ENCODE assay signal across 14 cellular contexts in genomic region chr1:114218397-114219237, GRCh38.
DNase-seq lines count a peak whose midpoint lies in the region; ATAC-seq and TF ChIP-seq lines count a peak whose summit lies in the region.
"Had no signal": no experiment of that assay in that cellular context is flagged by ENCODE, and none has a peak within 500 bp of the region (broad histone marks: within the 10 kb centered on the region; RNA-seq: fewer than 3 reads in every experiment).

No MANE protein-coding gene starts in this region.

- peak overlapping the region; percentile 49 for H4K91ac ChIP-seq in neuronal stem cell (ENCODE audit: low read depth, low read length, poor library complexity)

- intact Hi-C loops in heart right ventricle (cut with DNase I), result loop anchor here in 1 of 10 donors (5.0 kb wide), 1 partner anchor 241 kb away; the partner anchor contains the start of gene OLFML3
- intact Hi-C loops in left cardiac atrium (cut with DNase I), result no loop called here
- intact Hi-C loops in uterus (cut with DNase I; ENCODE audit: low total_unique reads), result no loop called here

- H3K4me3 ChIP-seq in heart right ventricle, result peak overlapping the region in 6 of 10 donors; percentile 16 to 31 (median 22)
- no peak overlapping the region for H3K4me3 ChIP-seq in fibroblast of mammary gland (ENCODE audit: control insufficient read depth, low read depth, low read length)
- H3K4me3 ChIP-seq in neuronal stem cell (ENCODE audit: low read length in 2 of 2), result peak overlapping the region in 1 of 2 donors; percentile 5
- H3K4me3 ChIP-seq in uterus, result peak overlapping the region in 1 of 2 donors; percentile 27
- H3K4me3 ChIP-seq: SK-N-MC had no signal

- H3K79me1 ChIP-seq in neuronal stem cell (ENCODE audit: low read depth, low read length), result no peaks in the 10 kb centered on the region

- peak overlapping the region; percentile 25 for H3K4ac ChIP-seq in neuronal stem cell (ENCODE audit: low read length)

- ATAC-seq in heart right ventricle (peak in 4 of 8 donors; percentile 19 to 56 (median 47)), left cardiac atrium (no peak), HG03432 (IDR thresholded peaks at IDR 0.05; ENCODE audit: unreplicated experiment) (no peak)

- no peak overlapping the region for H3K9ac ChIP-seq in neuronal stem cell (ENCODE audit: low read depth, low read length, poor library complexity)

- H3K27me3 ChIP-seq in heart right ventricle (peaks cover 0 to 3% (median 0%) of the 10 kb centered on the region in 7 donors), neuronal stem cell (ENCODE audit: control insufficient read depth in 3 of 3, insufficient read depth in 3 of 3, low read depth in 1 of 3, low read length in 3 of 3) (peaks cover 0 to under 1% (median 0%) of the 10 kb centered on the region in 3 experiments), uterus (no peaks in the 10 kb centered on the region)

- H3K9me3 ChIP-seq in heart right ventricle, result no peaks in the 10 kb centered on the region
- H3K9me3 ChIP-seq in neuronal stem cell (replicated peaks in 1 of 2; ENCODE audit: control insufficient read depth in 2 of 2, insufficient read depth in 1 of 2, low read depth in 1 of 2, low read length in 2 of 2), result no peaks in the 10 kb centered on the region
- H3K9me3 ChIP-seq in uterus, result no peaks in the 10 kb centered on the region

- H2AFZ ChIP-seq in neuronal stem cell (ENCODE audit: low read length), result no peak overlapping the region

- H2BK15ac ChIP-seq in neuronal stem cell (ENCODE audit: low read length), result no peak overlapping the region

- no peaks in the 10 kb centered on the region for H3K36me3 ChIP-seq in heart right ventricle
- no peaks in the 10 kb centered on the region for H3K36me3 ChIP-seq in neuronal stem cell (replicated peaks in 1 of 2; ENCODE audit: control insufficient read depth in 2 of 2, insufficient read depth in 2 of 2, low read length in 2 of 2)
- no peaks in the 10 kb centered on the region for H3K36me3 ChIP-seq in uterus

- H2AK5ac ChIP-seq in neuronal stem cell (ENCODE audit: low read depth, low read length), result peak overlapping the region; percentile 9

- 55 to 62% methylated on average over 11 of the region's 11 CpGs for WGBS in heart right ventricle, 2 donors
- whole genome bisulfite sequencing in neuronal stem cell (ENCODE audit: extremely low coverage in 2 of 2, insufficient read length in 2 of 2, insufficient replicate concordance in 1 of 2), 2 donors, result 100% methylated on average over 1 to 3 of the region's 11 CpGs

- no peak overlapping the region for H2BK12ac ChIP-seq in neuronal stem cell (ENCODE audit: low read length)

- H3K14ac ChIP-seq in neuronal stem cell (ENCODE audit: low read length), result peak overlapping the region; percentile 92

- TF ChIP-seq CTCF in heart right ventricle (IDR thresholded peaks at IDR 0.05) (no peak), fibroblast of mammary gland (conservative IDR thresholded peaks at IDR 0.05; ENCODE audit: control insufficient read depth, insufficient read depth, low read depth, low read length) (no peak), uterus (IDR thresholded peaks at IDR 0.05) (no peak)

- no peak overlapping the region for H2BK120ac ChIP-seq in neuronal stem cell (ENCODE audit: low read depth, low read length)

- no peak for DNase-seq in heart right ventricle
- no peak for DNase-seq in left cardiac atrium
- peak; percentile 18 for DNase-seq in fibroblast of mammary gland (ENCODE audit: low read depth)
- DNase-seq in neuronal stem cell (ENCODE audit: low spot score), result no peak
- peak in 1 of 2 donors; percentile 22 for DNase-seq in uterus
- DNase-seq in anterior cingulate cortex (lab: John Stamatoyannopoulos, UW), result no peak
- no peak for DNase-seq in activated naive CD4-positive, alpha-beta T cell treated with anti-CD3 and anti-CD28 coated beads, Interleukin-2, amount 50 U/mL, for 16 hours
- DNase-seq: ACHN; activated gamma-delta T cell; CD4-positive, alpha-beta memory T cell; retina; stimulated activated CD4-positive, alpha-beta T cell treated with anti-CD3 and anti-CD28 coated beads, Interleukin-4, amount 100 ng/mL, for 1 hour had no signal

- H3K18ac ChIP-seq in neuronal stem cell (ENCODE audit: low read length), result peak overlapping the region; percentile 20

- H3K27ac ChIP-seq in heart right ventricle (peak overlapping the region in 2 of 10 donors; percentile 9 to 13), neuronal stem cell (replicated peaks; ENCODE audit: low read length) (no peak overlapping the region), uterus (peak overlapping the region; percentile 38 to 53)
- H3K27ac ChIP-seq: SK-N-MC had no signal

- no peak overlapping the region for H3K4me2 ChIP-seq in neuronal stem cell (ENCODE audit: insufficient read depth, low read length, poor library complexity, severe bottlenecking)

- H4K8ac ChIP-seq in neuronal stem cell (ENCODE audit: low read depth, low read length), result peak overlapping the region; percentile 29

- no peak for TF ChIP-seq POLR2A in uterus (IDR thresholded peaks at IDR 0.05)

- H3K4me1 ChIP-seq in heart right ventricle (peaks cover 0 to 14% (median 0%) of the 10 kb centered on the region in 9 donors), neuronal stem cell (ENCODE audit: control insufficient read depth in 2 of 2, insufficient read depth in 1 of 2, low read depth in 1 of 2, low read length in 2 of 2) (peaks cover 0 to 7% of the 10 kb centered on the region in 2 donors), uterus (no peaks in the 10 kb centered on the region)

- no peak overlapping the region for H2BK5ac ChIP-seq in neuronal stem cell (ENCODE audit: low read length)

- peak overlapping the region; percentile 51 for H3K23ac ChIP-seq in neuronal stem cell (ENCODE audit: low read depth, low read length, poor library complexity)
